In the genomic region with DNA sequence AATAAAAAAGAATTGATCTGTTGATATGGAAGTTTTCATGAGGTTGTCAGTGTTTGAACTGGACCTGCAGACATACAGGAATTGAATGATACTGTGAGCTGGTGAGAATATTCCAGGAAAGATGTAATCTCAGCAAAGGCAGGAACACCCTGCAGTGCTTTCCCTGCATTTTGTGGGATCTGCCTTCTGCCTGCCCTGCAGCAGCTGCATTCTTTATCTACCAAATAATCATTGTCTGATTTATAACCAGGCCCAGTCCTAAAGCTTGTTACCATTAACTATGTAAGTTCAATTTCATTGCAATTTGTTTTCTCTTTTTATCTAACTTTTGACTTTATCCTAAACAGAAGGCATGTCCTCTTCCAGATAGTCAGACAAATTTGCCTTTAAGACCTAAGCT, we compare ENCODE assay signal across 26 cellular contexts.
"Had no signal": no experiment of that assay in that cellular context is flagged by ENCODE, and none has a peak within 500 bp of the region (broad histone marks: within the 10 kb centered on the region; RNA-seq: fewer than 3 reads in every experiment).

No MANE protein-coding gene starts in this region.

- H3K36me3 Mint-ChIP-seq: immature natural killer cell; memory B cell; naive thymus-derived CD4-positive, alpha-beta T cell; stimulated activated effector memory CD8-positive, alpha-beta T cell treated with anti-CD3 and anti-CD28 coated beads, Interleukin-12 subunit alpha, Interleukin-12 subunit beta, amount 100 ng/mL, for 72 hours had no signal

- DNase-seq: dorsolateral prefrontal cortex; effector CD4-positive, alpha-beta T cell; hypothalamus; immature natural killer cell; islet precursor cell; kidney glomerular epithelial cell; left colon; left ventricle myocardium superior; lower lobe of right lung; midbrain; naive thymus-derived CD4-positive, alpha-beta T cell; nephron progenitor cell; nucleus accumbens; posterior cingulate gyrus; psoas muscle; right cardiac atrium; sigmoid colon; stimulated activated CD4-positive, alpha-beta T cell treated with anti-CD3 and anti-CD28 coated beads, Interleukin-2, amount 100 ng/mL, for 24 hours; stimulated activated CD4-positive, alpha-beta T cell treated with anti-CD3 and anti-CD28 coated beads, Interleukin-4, amount 100 ng/mL, for 24 hours; stimulated activated naive CD4-positive, alpha-beta T cell treated with Interleukin-2 at 50 U/mL for 16 hours; stomach; thyroid gland; trophoblast cell had no signal

- H3K27ac Mint-ChIP-seq: immature natural killer cell; memory B cell; naive thymus-derived CD4-positive, alpha-beta T cell; nephron progenitor cell; stimulated activated effector memory CD8-positive, alpha-beta T cell treated with anti-CD3 and anti-CD28 coated beads, Interleukin-12 subunit alpha, Interleukin-12 subunit beta, amount 100 ng/mL, for 72 hours had no signal

- H3K4me3 Mint-ChIP-seq: immature natural killer cell; memory B cell; naive thymus-derived CD4-positive, alpha-beta T cell; nephron progenitor cell; stimulated activated effector memory CD8-positive, alpha-beta T cell treated with anti-CD3 and anti-CD28 coated beads, Interleukin-12 subunit alpha, Interleukin-12 subunit beta, amount 100 ng/mL, for 72 hours had no signal

- H3K27ac ChIP-seq: dorsolateral prefrontal cortex, lower lobe of right lung, psoas muscle, sigmoid colon, stomach, thyroid gland, vagina had no signal

- H3K9me3 Mint-ChIP-seq: memory B cell; naive thymus-derived CD4-positive, alpha-beta T cell; nephron progenitor cell; stimulated activated effector memory CD8-positive, alpha-beta T cell treated with anti-CD3 and anti-CD28 coated beads, Interleukin-12 subunit alpha, Interleukin-12 subunit beta, amount 100 ng/mL, for 72 hours had no signal

- ATAC-seq: left colon; left ventricle myocardium superior; lower lobe of right lung; naive thymus-derived CD4-positive, alpha-beta T cell; psoas muscle; right cardiac atrium; stimulated activated effector memory CD8-positive, alpha-beta T cell treated with anti-CD3 and anti-CD28 coated beads, Interleukin-12 subunit alpha, Interleukin-12 subunit beta, amount 100 ng/mL, for 72 hours had no signal
